Comparison of ENCODE assay signal across 1 cellular context in genomic region chr19:2686347-2686746, GRCh38.
TF ChIP-seq lines count a peak whose summit lies in the region.

No MANE protein-coding gene starts in this region.

TF ChIP-seq in HepG2, 621 proteins besides CTCF, POLR2A, EP300 and RAD21:
- TF ChIP-seq SP2 (CRISPR knock-in tag; IDR thresholded peaks at IDR 0.05) (no peak), FOSL1 (CRISPR knock-in tag; IDR thresholded peaks at IDR 0.05; ENCODE audit: borderline replicate concordance) (no peak), ZBTB25 (CRISPR knock-in tag; IDR thresholded peaks at IDR 0.05) (no peak), KLF12 (CRISPR knock-in tag; IDR thresholded peaks at IDR 0.05; ENCODE audit: borderline replicate concordance) (no peak), ZNF878 (CRISPR knock-in tag; IDR thresholded peaks at IDR 0.05) (0 out of 2 replicates have a peak, but pooled peaks have one; percentile 10), TCF7 (IDR thresholded peaks at IDR 0.05; ENCODE audit: low read depth) (no peak), ZNF563 (CRISPR knock-in tag; IDR thresholded peaks at IDR 0.05) (0 out of 2 replicates have a peak, but pooled peaks have one; percentile 27), ZEB1 (IDR thresholded peaks at IDR 0.05; ENCODE audit: insufficient replicate concordance, low read depth) (no peak), ZFY (CRISPR knock-in tag; IDR thresholded peaks at IDR 0.05) (no peak), RFX1 (IDR thresholded peaks at IDR 0.05) (no peak), ZNF333 (CRISPR knock-in tag; IDR thresholded peaks at IDR 0.05; ENCODE audit: borderline replicate concordance) (no peak)
- TF ChIP-seq, protein P1, sequence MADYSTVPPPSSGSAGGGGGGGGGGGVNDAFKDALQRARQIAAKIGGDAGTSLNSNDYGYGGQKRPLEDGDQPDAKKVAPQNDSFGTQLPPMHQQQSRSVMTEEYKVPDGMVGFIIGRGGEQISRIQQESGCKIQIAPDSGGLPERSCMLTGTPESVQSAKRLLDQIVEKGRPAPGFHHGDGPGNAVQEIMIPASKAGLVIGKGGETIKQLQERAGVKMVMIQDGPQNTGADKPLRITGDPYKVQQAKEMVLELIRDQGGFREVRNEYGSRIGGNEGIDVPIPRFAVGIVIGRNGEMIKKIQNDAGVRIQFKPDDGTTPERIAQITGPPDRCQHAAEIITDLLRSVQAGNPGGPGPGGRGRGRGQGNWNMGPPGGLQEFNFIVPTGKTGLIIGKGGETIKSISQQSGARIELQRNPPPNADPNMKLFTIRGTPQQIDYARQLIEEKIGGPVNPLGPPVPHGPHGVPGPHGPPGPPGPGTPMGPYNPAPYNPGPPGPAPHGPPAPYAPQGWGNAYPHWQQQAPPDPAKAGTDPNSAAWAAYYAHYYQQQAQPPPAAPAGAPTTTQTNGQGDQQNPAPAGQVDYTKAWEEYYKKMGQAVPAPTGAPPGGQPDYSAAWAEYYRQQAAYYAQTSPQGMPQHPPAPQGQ (CRISPR knock-in tag; IDR thresholded peaks at IDR 0.05; ENCODE audit: borderline replicate concordance), result no peak
